Comparison of ENCODE assay signal across 8 cellular contexts in genomic region chr1:58932820-58933598, GRCh38.
A peak's percentile ranks its signal among the peaks of the same experiment; 100 is the strongest.
DNase-seq lines count a peak whose midpoint lies in the region; ATAC-seq and TF ChIP-seq lines count a peak whose summit lies in the region.

No MANE protein-coding gene starts in this region.

- H3K27me3 Mint-ChIP-seq in nephron progenitor cell (ENCODE audit: low read depth, poor library complexity) (peaks cover 8% of the 10 kb centered on the region), T-helper 17 cell (peaks cover 34% of the 10 kb centered on the region)

- H3K9me3 Mint-ChIP-seq in nephron progenitor cell: no peaks in the 10 kb centered on the region

- H3K4me1 ChIP-seq in testis: no peaks in the 10 kb centered on the region

- H3K36me3 Mint-ChIP-seq in nephron progenitor cell (ENCODE audit: low read depth) (no peaks in the 10 kb centered on the region), T-helper 17 cell (ENCODE audit: low read depth) (peaks cover 4% of the 10 kb centered on the region)

- intact Hi-C loops in testis (cut with DNase I; ENCODE audit: low total_unique reads): no loop called here

- ATAC-seq in GM21423 (IDR thresholded peaks at IDR 0.05; ENCODE audit: unreplicated experiment): no peak
- ATAC-seq in T-helper 17 cell: no peak

- H3K4me3 Mint-ChIP-seq in nephron progenitor cell (no peak overlapping the region), T-helper 17 cell (no peak overlapping the region)

- H3K4me1 Mint-ChIP-seq in nephron progenitor cell (peaks cover 43% of the 10 kb centered on the region), T-helper 17 cell (peaks cover 39% of the 10 kb centered on the region)

- no peak for TF ChIP-seq CTCF in choroid plexus epithelial cell (conservative IDR thresholded peaks at IDR 0.05; ENCODE audit: low read depth, low read length)
- TF ChIP-seq CTCF in nephron progenitor cell (IDR thresholded peaks at IDR 0.05): no peak
- TF ChIP-seq CTCF in testis (IDR thresholded peaks at IDR 0.05): no peak

- H3K4me3 ChIP-seq in choroid plexus epithelial cell (ENCODE audit: low read depth, low read length): no peak overlapping the region
- no peak overlapping the region for H3K4me3 ChIP-seq in testis

- no peak for TF ChIP-seq POLR2A in testis (IDR thresholded peaks at IDR 0.05)

- peak; percentile 90 for DNase-seq in Daoy (ENCODE audit: low read depth)
- peak; percentile 88 for DNase-seq in NCI-H2196 (lab: John Stamatoyannopoulos, UW; ENCODE audit: unreplicated experiment)
- DNase-seq in choroid plexus epithelial cell (ENCODE audit: low read depth): peak; percentile 89
- no peak for DNase-seq in nephron progenitor cell
- DNase-seq in T-helper 17 cell: no peak
- DNase-seq in NCI-H2227 (lab: John Stamatoyannopoulos, UW; ENCODE audit: unreplicated experiment): no peak
- DNase-seq in testis: no peak

- H3K36me3 ChIP-seq in testis (ENCODE audit: low read depth, missing control alignments): no peaks in the 10 kb centered on the region

- peak overlapping the region; percentile 96 for H3K27ac Mint-ChIP-seq in nephron progenitor cell
- H3K27ac Mint-ChIP-seq in T-helper 17 cell: no peak overlapping the region

- 91% methylated on average over 4 of the region's 4 CpGs for WGBS in testis, 2 donors

- no peaks in the 10 kb centered on the region for H3K27me3 ChIP-seq in testis

- H3K9me3 ChIP-seq in T-helper 17 cell (ENCODE audit: control insufficient read depth, low read length, poor library complexity, severe bottlenecking): no peaks in the 10 kb centered on the region
- H3K9me3 ChIP-seq in testis: no peaks in the 10 kb centered on the region

- no peak overlapping the region for H3K27ac ChIP-seq in testis

Comparison
In these comparisons a context has a peak if more than half of its experiments do, and no peak if none do; other contexts are left out.
1. DNase-seq: peak in Daoy (single experiment), NCI-H2196 (single experiment) and choroid plexus epithelial cell (single experiment); none in nephron progenitor cell (single experiment), T-helper 17 cell (0 of 3), NCI-H2227 (single experiment) and testis (single experiment).